In genomic region chr20:62381842-62382241, GRCh38 we compare ENCODE assay signal across 15 cellular contexts. TPM values are rescaled to one million over a fixed set of nuclear protein-coding genes. Genes with fewer than 3 reads are reported as not detected.
DNase-seq lines count a peak whose midpoint lies in the region; ATAC-seq, FAIRE-seq and TF ChIP-seq lines count a peak whose summit lies in the region.
"Had no signal": no experiment of that assay in that cellular context is flagged by ENCODE, and none has a peak within 500 bp of the region (broad histone marks: within the 10 kb centered on the region; RNA-seq: fewer than 3 reads in every experiment).

No MANE protein-coding gene starts in this region.

- H3K79me2 ChIP-seq in keratinocyte (ENCODE audit: control insufficient read depth, insufficient read depth, low read length), result peaks cover 27% of the 10 kb centered on the region

- H3K27ac ChIP-seq in keratinocyte (ENCODE audit: control insufficient read depth, insufficient read depth, low read length), result peak overlapping the region; percentile 90
- peak overlapping the region in 4 of 5 donors; percentile 53 to 76 (median 64) for H3K27ac ChIP-seq in stomach
- H3K27ac ChIP-seq: 22Rv1 had no signal

- WGBS in stomach, 5 donors, result 84 to 96% (median 92%) methylated on average over 6 of the region's 6 CpGs

- peak overlapping the region; percentile 62 for H3K9ac ChIP-seq in keratinocyte (ENCODE audit: control insufficient read depth, extremely low read depth, insufficient read depth, low read length)

- H3K27me3 Mint-ChIP-seq in activated CD4-positive, alpha-beta memory T cell treated with anti-CD3 and anti-CD28 coated beads for 36 hours, result no peaks in the 10 kb centered on the region
- no peaks in the 10 kb centered on the region for H3K27me3 Mint-ChIP-seq in activated CD4-positive, alpha-beta memory T cell treated with anti-CD3 and anti-CD28 coated beads, Interleukin-2, amount 10 ng/mL, durations not matched to agents 7 days and 5 days
- H3K27me3 Mint-ChIP-seq in WTC11 (ENCODE audit: low read depth), result no peaks in the 10 kb centered on the region

- H3K4me3 Mint-ChIP-seq in activated CD4-positive, alpha-beta memory T cell treated with anti-CD3 and anti-CD28 coated beads for 36 hours, result no peak overlapping the region
- H3K4me3 Mint-ChIP-seq in activated CD4-positive, alpha-beta memory T cell treated with anti-CD3 and anti-CD28 coated beads, Interleukin-2, amount 10 ng/mL, durations not matched to agents 7 days and 5 days, result no peak overlapping the region
- H3K4me3 Mint-ChIP-seq in WTC11, result no peak overlapping the region

- peaks cover 5% of the 10 kb centered on the region for H3K9me1 ChIP-seq in keratinocyte (ENCODE audit: control insufficient read depth, extremely low read depth, insufficient read depth, low read length)

- H4K20me1 ChIP-seq in keratinocyte (ENCODE audit: control insufficient read depth, extremely low read depth, insufficient read depth, low read length), result no peaks in the 10 kb centered on the region

- TF ChIP-seq POLR2A in stomach (IDR thresholded peaks at IDR 0.05), result no peak

- no peak overlapping the region for H2AFZ ChIP-seq in keratinocyte (ENCODE audit: control insufficient read depth, low read length)

- H3K27me3 ChIP-seq in keratinocyte (ENCODE audit: control insufficient read depth, extremely low read depth, insufficient read depth, low read length) (no peaks in the 10 kb centered on the region), stomach (no peaks in the 10 kb centered on the region), MG63 (no peaks in the 10 kb centered on the region)

- H3K9me3 ChIP-seq in keratinocyte (ENCODE audit: control insufficient read depth, low read depth, low read length) (no peaks in the 10 kb centered on the region), stomach (no peaks in the 10 kb centered on the region), MG63 (no peaks in the 10 kb centered on the region)

- H3K36me3 ChIP-seq in keratinocyte (ENCODE audit: control insufficient read depth in 2 of 2, extremely low read depth in 1 of 2, insufficient read depth in 2 of 2, low read length in 2 of 2), result peaks cover 8 to 11% of the 10 kb centered on the region in 2 experiments
- peaks cover 0 to 4% (median 0%) of the 10 kb centered on the region in 4 donors for H3K36me3 ChIP-seq in stomach
- peaks cover 17% of the 10 kb centered on the region for H3K36me3 ChIP-seq in MG63

- CTCF ChIA-PET in activated CD4-positive, alpha-beta memory T cell treated with anti-CD3 and anti-CD28 coated beads for 36 hours (lab: Charles Lee), result interaction anchor here (1.5 to 1.8 kb wide), 5 partner anchors 14 to 81 kb away, joined by 3 to 22 read pairs (median 7); partner anchors contain the start of genes ADRM1 and LAMA5
- CTCF ChIA-PET in activated CD4-positive, alpha-beta memory T cell treated with anti-CD3 and anti-CD28 coated beads, Interleukin-2, amount 10 ng/mL, durations not matched to agents 7 days and 5 days (lab: Charles Lee), result interaction anchor here (0.9 to 2.5 kb wide), 4 partner anchors 14 to 260 kb away, joined by 3 to 21 read pairs (median 8); partner anchors contain the start of genes LAMA5 and LSM14B
- CTCF ChIA-PET in WTC11 (lab: Charles Lee), result interaction anchor here (1.1 to 7.4 kb wide), 8 partner anchors 11 to 409 kb away, joined by 4 to 137 read pairs (median 10); partner anchors contain the start of gene LAMA5

- H3K4me2 ChIP-seq in keratinocyte (ENCODE audit: control insufficient read depth, extremely low read depth, insufficient read depth, low read depth, low read length), result peak overlapping the region; percentile 50

- H3K36me3 Mint-ChIP-seq in activated CD4-positive, alpha-beta memory T cell treated with anti-CD3 and anti-CD28 coated beads for 36 hours, result peaks cover 15% of the 10 kb centered on the region
- peaks cover 19% of the 10 kb centered on the region for H3K36me3 Mint-ChIP-seq in activated CD4-positive, alpha-beta memory T cell treated with anti-CD3 and anti-CD28 coated beads, Interleukin-2, amount 10 ng/mL, durations not matched to agents 7 days and 5 days (ENCODE audit: low read depth)
- peaks cover 10% of the 10 kb centered on the region for H3K36me3 Mint-ChIP-seq in WTC11

- H3K9me3 Mint-ChIP-seq in activated CD4-positive, alpha-beta memory T cell treated with anti-CD3 and anti-CD28 coated beads for 36 hours, result peaks cover 2% of the 10 kb centered on the region
- H3K9me3 Mint-ChIP-seq in activated CD4-positive, alpha-beta memory T cell treated with anti-CD3 and anti-CD28 coated beads, Interleukin-2, amount 10 ng/mL, durations not matched to agents 7 days and 5 days, result peaks cover 4% of the 10 kb centered on the region
- H3K9me3 Mint-ChIP-seq in WTC11, result peaks cover 7% of the 10 kb centered on the region

- intact Hi-C loops in activated CD4-positive, alpha-beta memory T cell treated with anti-CD3 and anti-CD28 coated beads for 36 hours (cut with micrococcal nuclease), result loop anchor here (1.0 kb wide), 1 partner anchor 80 kb away; the partner anchor contains the start of gene ADRM1
- intact Hi-C loops in stomach (cut with DNase I; ENCODE audit: low total_unique reads), result loop anchor here (5.0 kb wide), 1 partner anchor 80 kb away; the partner anchor contains the start of gene ADRM1

- POLR2A ChIA-PET in activated CD4-positive, alpha-beta memory T cell treated with anti-CD3 and anti-CD28 coated beads for 36 hours (lab: Charles Lee), result interaction anchor here (1.0 kb wide), 1 partner anchor 13 kb away, joined by 3 read pairs; no protein-coding TSS in a partner anchor
- POLR2A ChIA-PET in activated CD4-positive, alpha-beta memory T cell treated with anti-CD3 and anti-CD28 coated beads, Interleukin-2, amount 10 ng/mL, durations not matched to agents 7 days and 5 days (lab: Charles Lee), result no interaction called here
- POLR2A ChIA-PET in WTC11 (lab: Charles Lee), result interaction anchor here (1.3 kb wide), 1 partner anchor 8 kb away, joined by 3 read pairs; no protein-coding TSS in a partner anchor

- H3K4me3 ChIP-seq in keratinocyte (ENCODE audit: control insufficient read depth in 2 of 3, extremely low read depth in 1 of 3, insufficient read depth in 2 of 3, low read depth in 1 of 3, low read length in 3 of 3) (no peak overlapping the region), stomach (no peak overlapping the region), MG63 (no peak overlapping the region)

- ATAC-seq in WTC11, result no peak
- no peak for ATAC-seq in HG02610 (IDR thresholded peaks at IDR 0.05; ENCODE audit: unreplicated experiment)

- no peak for DNase-seq in activated CD4-positive, alpha-beta memory T cell treated with anti-CD3 and anti-CD28 coated beads for 36 hours
- DNase-seq in activated CD4-positive, alpha-beta memory T cell treated with anti-CD3 and anti-CD28 coated beads, Interleukin-2, amount 10 ng/mL, durations not matched to agents 7 days and 5 days, result no peak
- no peak for DNase-seq in WTC11 (ENCODE audit: low spot score)
- no peak for DNase-seq in keratinocyte (ENCODE audit: low read depth, low spot score)
- DNase-seq in stomach, result no peak
- DNase-seq in MG63, result no peak
- no peak for DNase-seq in middle frontal gyrus (ENCODE audit: extremely low spot score, low spot score)
- DNase-seq: aorta; NCI-H2171 treated with DMSO at 0.1 percent for 48 hours; stimulated activated CD4-positive, alpha-beta T cell treated with anti-CD3 and anti-CD28 coated beads, Interleukin-4, amount 100 ng/mL, for 1 hour; stimulated activated naive CD4-positive, alpha-beta T cell had no signal

- TF ChIP-seq CTCF in WTC11 (IDR thresholded peaks at IDR 0.05) (no peak), keratinocyte (optimal IDR thresholded peaks at IDR 0.05 in 1 of 3, IDR thresholded peaks at IDR 0.05 in 1 of 3, conservative IDR thresholded peaks at IDR 0.05 in 1 of 3; ENCODE audit: extremely low read depth in 1 of 3, insufficient read depth in 2 of 3, low read length in 3 of 3) (no peak), stomach (IDR thresholded peaks at IDR 0.05) (no peak)

- FAIRE-seq in keratinocyte (lab: Jason Lieb, UNC), result no peak

- H3K4me1 ChIP-seq in keratinocyte (ENCODE audit: control insufficient read depth, extremely low read depth, insufficient read depth, low read length), result peaks cover 45% of the 10 kb centered on the region
- peaks cover 34 to 59% (median 47%) of the 10 kb centered on the region in 4 donors for H3K4me1 ChIP-seq in stomach

- H3K4me1 Mint-ChIP-seq in activated CD4-positive, alpha-beta memory T cell treated with anti-CD3 and anti-CD28 coated beads for 36 hours (ENCODE audit: low read depth), result peaks cover 25% of the 10 kb centered on the region
- peaks cover 33% of the 10 kb centered on the region for H3K4me1 Mint-ChIP-seq in activated CD4-positive, alpha-beta memory T cell treated with anti-CD3 and anti-CD28 coated beads, Interleukin-2, amount 10 ng/mL, durations not matched to agents 7 days and 5 days
- H3K4me1 Mint-ChIP-seq in WTC11, result peaks cover 25% of the 10 kb centered on the region

- peak overlapping the region; percentile 1 for H3K27ac Mint-ChIP-seq in activated CD4-positive, alpha-beta memory T cell treated with anti-CD3 and anti-CD28 coated beads for 36 hours
- no peak overlapping the region for H3K27ac Mint-ChIP-seq in activated CD4-positive, alpha-beta memory T cell treated with anti-CD3 and anti-CD28 coated beads, Interleukin-2, amount 10 ng/mL, durations not matched to agents 7 days and 5 days
- peak overlapping the region; percentile 0; the same call in 1 of the 2 replicates for H3K27ac Mint-ChIP-seq in WTC11

- dilution Hi-C loops in keratinocyte (cut with MboI; ENCODE audit: extremely low pct_ligation_motif_present, low sequenced_read_pairs), result no loop called here

- TF ChIP-seq EP300 in stomach (IDR thresholded peaks at IDR 0.05), result no peak

RNA-seq across cellular contexts. Expression of gene RPS21, which starts 5.1 kb away (rescaled TPM):
- 1,000 to 10,000 TPM; 2,488 to 2,529 TPM for total RNA-seq in activated CD4-positive, alpha-beta memory T cell treated with anti-CD3 and anti-CD28 coated beads for 36 hours
- 1,000 to 10,000 TPM; 1,751 to 1,764 TPM for total RNA-seq in activated CD4-positive, alpha-beta memory T cell treated with anti-CD3 and anti-CD28 coated beads, Interleukin-2, amount 10 ng/mL, durations not matched to agents 7 days and 5 days
- total RNA-seq in WTC11 (2021) (2,016 to 2,119 TPM (median 2,047 TPM) in 3 replicates), stomach (1,000 to 10,000 TPM in 3 of 5 donors, 100 to 1,000 TPM in 2; 239 to 2,998 (median 1,528) TPM)
- polyA plus RNA-seq in keratinocyte (2,971 to 5,490 TPM (median 3,874 TPM) in 3 replicates), stomach (1,000 to 10,000 TPM; 4,606 to 7,615 (median 4,647) TPM)
- polyA plus RNA-seq in keratinocyte (2011; ENCODE audit: low read depth), result 984 TPM
- polyA plus RNA-seq in keratinocyte (2011; cell fraction: cytosol; rRNA removed), result 1,407 and 2,786 TPM in 2 replicates
- polyA plus RNA-seq in keratinocyte (2011; cell fraction: nucleus; rRNA removed), result 1,324 and 1,818 TPM in 2 replicates
- polyA plus RNA-seq in keratinocyte (2012; ENCODE audit: low replicate concordance), result 3,853 and 4,653 TPM in 2 replicates
- 724 to 1,431 TPM (median 1,117 TPM) in 3 replicates for polyA minus RNA-seq in keratinocyte
- polyA minus RNA-seq in keratinocyte (2011; cell fraction: cytosol; rRNA and poly(A)+ RNA removed), result 1,444 TPM
- 353 and 441 TPM in 2 replicates for polyA minus RNA-seq in keratinocyte (2011; cell fraction: nucleus; rRNA and poly(A)+ RNA removed)
- total RNA-seq in MG63 (2014; rRNA removed; shearing (Covaris generic); ENCODE audit: low replicate concordance), result 2,164 and 3,269 TPM in 2 replicates

RNA-seq across cellular contexts. Expression of gene LAMA5, which starts 14.7 kb away (rescaled TPM):
- 1 to 10 TPM in 1 of 2 experiments, under 1 TPM in 1; 0.78 to 1.1 TPM for total RNA-seq in activated CD4-positive, alpha-beta memory T cell treated with anti-CD3 and anti-CD28 coated beads for 36 hours
- total RNA-seq in activated CD4-positive, alpha-beta memory T cell treated with anti-CD3 and anti-CD28 coated beads, Interleukin-2, amount 10 ng/mL, durations not matched to agents 7 days and 5 days, result under 1 TPM; 0.33 to 0.63 TPM
- total RNA-seq in WTC11 (2021), result 298 to 329 TPM (median 323 TPM) in 3 replicates
- polyA plus RNA-seq in keratinocyte, result 6.9 to 17.9 TPM (median 8.7 TPM) in 3 replicates
- polyA plus RNA-seq in keratinocyte (2011; ENCODE audit: low read depth), result 51.0 TPM
- polyA plus RNA-seq in keratinocyte (2011; cell fraction: cytosol; rRNA removed), result 1.6 and 8.1 TPM in 2 replicates
- polyA plus RNA-seq in keratinocyte (2011; cell fraction: nucleus; rRNA removed), result 101 and 177 TPM in 2 replicates
- polyA plus RNA-seq in keratinocyte (2012; ENCODE audit: low replicate concordance), result 54.5 and 61.7 TPM in 2 replicates
- polyA minus RNA-seq in keratinocyte, result 24.2 to 50.5 TPM (median 24.6 TPM) in 3 replicates
- 43.2 TPM for polyA minus RNA-seq in keratinocyte (2011; cell fraction: cytosol; rRNA and poly(A)+ RNA removed)
- 183 and 196 TPM in 2 replicates for polyA minus RNA-seq in keratinocyte (2011; cell fraction: nucleus; rRNA and poly(A)+ RNA removed)
- total RNA-seq in stomach, result 100 to 1,000 TPM in 2 of 5 donors, 10 to 100 TPM in 3; 42.2 to 278 (median 86.9) TPM
- polyA plus RNA-seq in stomach, result 100 to 1,000 TPM in 1 of 3 donors, 10 to 100 TPM in 2; 41.4 to 278 (median 72.3) TPM
- 12.8 and 22.2 TPM in 2 replicates for total RNA-seq in MG63 (2014; rRNA removed; shearing (Covaris generic); ENCODE audit: low replicate concordance)

RNA-seq across cellular contexts. Expression of gene CABLES2, which starts 25.2 kb away (rescaled TPM):
- total RNA-seq in activated CD4-positive, alpha-beta memory T cell treated with anti-CD3 and anti-CD28 coated beads for 36 hours, result 1 to 10 TPM; 7.8 to 8.2 TPM
- total RNA-seq in activated CD4-positive, alpha-beta memory T cell treated with anti-CD3 and anti-CD28 coated beads, Interleukin-2, amount 10 ng/mL, durations not matched to agents 7 days and 5 days, result 10 to 100 TPM; 13.2 to 13.7 TPM
- total RNA-seq in WTC11 (2021) (7.5 to 10.6 TPM (median 9.2 TPM) in 3 replicates), stomach (1 to 10 TPM in 4 of 5 donors, under 1 TPM in 1; 0.55 to 7.8 (median 1.4) TPM)
- polyA plus RNA-seq in keratinocyte (1.9 to 4.6 TPM (median 2.2 TPM) in 3 replicates), stomach (1 to 10 TPM; 2.0 to 3.2 (median 2.5) TPM)
- 2.3 TPM for polyA plus RNA-seq in keratinocyte (2011; ENCODE audit: low read depth)
- 2.5 and 3.3 TPM in 2 replicates for polyA plus RNA-seq in keratinocyte (2011; cell fraction: cytosol; rRNA removed)
- 3.8 and 4.1 TPM in 2 replicates for polyA plus RNA-seq in keratinocyte (2011; cell fraction: nucleus; rRNA removed)
- 2.5 and 4.4 TPM in 2 replicates for polyA plus RNA-seq in keratinocyte (2012; ENCODE audit: low replicate concordance)
- 3.0 to 5.1 TPM (median 3.0 TPM) in 3 replicates for polyA minus RNA-seq in keratinocyte
- 3.1 TPM for polyA minus RNA-seq in keratinocyte (2011; cell fraction: cytosol; rRNA and poly(A)+ RNA removed)
- polyA minus RNA-seq in keratinocyte (2011; cell fraction: nucleus; rRNA and poly(A)+ RNA removed), result 2.1 and 2.3 TPM in 2 replicates
- 1.3 and 6.0 TPM in 2 replicates for total RNA-seq in MG63 (2014; rRNA removed; shearing (Covaris generic); ENCODE audit: low replicate concordance)

RNA-seq across cellular contexts. Expression of gene RBBP8NL, which starts 45.5 kb away (rescaled TPM):
- not detected for total RNA-seq in activated CD4-positive, alpha-beta memory T cell treated with anti-CD3 and anti-CD28 coated beads for 36 hours
- not detected for total RNA-seq in activated CD4-positive, alpha-beta memory T cell treated with anti-CD3 and anti-CD28 coated beads, Interleukin-2, amount 10 ng/mL, durations not matched to agents 7 days and 5 days
- total RNA-seq in WTC11 (2021) (0.99 to 1.5 TPM (median 1.4 TPM) in 3 replicates), stomach (1 to 10 TPM in 1 of 5 donors, under 1 TPM in 2, not detected in 2; 0.45 to 2.3 (median 0.55) TPM)
- polyA plus RNA-seq in keratinocyte (0.05 to 0.26 TPM (median 0.13 TPM) in 3 replicates), stomach (1 to 10 TPM; 2.1 to 8.0 (median 5.7) TPM)
- polyA plus RNA-seq in keratinocyte (2011; ENCODE audit: low read depth), result 0.27 TPM
- polyA plus RNA-seq in keratinocyte (2011; cell fraction: cytosol; rRNA removed), result 0.02 and 0.06 TPM in 2 replicates
- polyA plus RNA-seq in keratinocyte (2011; cell fraction: nucleus; rRNA removed), result 0.08 and 0.28 TPM in 2 replicates
- polyA plus RNA-seq in keratinocyte (2012; ENCODE audit: low replicate concordance), result 0.07 and 0.23 TPM in 2 replicates
- polyA minus RNA-seq in keratinocyte, result not detected in 3 replicates
- polyA minus RNA-seq in keratinocyte (2011; cell fraction: cytosol; rRNA and poly(A)+ RNA removed), result not detected
- polyA minus RNA-seq in keratinocyte (2011; cell fraction: nucleus; rRNA and poly(A)+ RNA removed), result 0.21 TPM in 1 of 2 replicates, not detected in the other
- not detected in 2 replicates for total RNA-seq in MG63 (2014; rRNA removed; shearing (Covaris generic); ENCODE audit: low replicate concordance)
- total RNA-seq: aorta, dermis microvascular lymphatic vessel endothelial cell, HT1080 had no signal
